ENCODE assay signal across 8 cellular contexts in the genomic region with DNA sequence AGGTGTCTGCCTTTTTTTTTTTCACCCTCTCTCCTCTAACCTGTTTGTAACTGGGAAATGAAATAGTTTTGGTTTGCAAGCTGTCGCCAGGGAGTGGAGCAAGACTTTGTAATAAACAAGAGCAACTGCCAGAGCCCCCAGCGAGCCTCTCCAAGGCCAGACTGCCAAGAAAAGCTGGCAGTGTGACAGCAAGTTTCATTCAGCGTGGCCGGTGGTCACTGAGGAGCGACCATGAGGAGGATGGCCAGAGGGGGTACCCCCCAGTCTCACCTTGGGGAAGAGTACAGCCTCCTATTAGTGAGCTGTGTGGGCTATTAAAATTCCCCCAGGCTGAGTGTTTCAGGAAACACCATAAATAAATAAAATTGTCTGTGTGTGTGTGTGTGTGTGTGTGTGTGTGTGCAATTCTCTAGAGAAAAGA. TPM values are rescaled to one million over a fixed set of nuclear protein-coding genes. Genes with fewer than 3 reads are reported as not detected.
DNase-seq lines count a peak whose midpoint lies in the region; ATAC-seq and TF ChIP-seq lines count a peak whose summit lies in the region.

No MANE protein-coding gene starts in this region.

- H3K27me3 ChIP-seq in right atrium auricular region (no peaks in the 10 kb centered on the region), skeletal muscle satellite cell (ENCODE audit: control insufficient read depth, insufficient read depth, low read length) (no peaks in the 10 kb centered on the region)

- H3K9me3 ChIP-seq in SK-N-MC (ENCODE audit: low read depth, low read length) (no peaks in the 10 kb centered on the region), right atrium auricular region (no peaks in the 10 kb centered on the region), skeletal muscle satellite cell (replicated peaks; ENCODE audit: low read length) (no peaks in the 10 kb centered on the region)

- H3K36me3 ChIP-seq in SK-N-MC (ENCODE audit: insufficient read depth, low read length) (no peaks in the 10 kb centered on the region), right atrium auricular region (no peaks in the 10 kb centered on the region), skeletal muscle satellite cell (ENCODE audit: insufficient read depth, low read length) (no peaks in the 10 kb centered on the region)

- H3K4me2 ChIP-seq in skeletal muscle satellite cell (ENCODE audit: low read length), result peak overlapping the region; percentile 38

- H3K9ac ChIP-seq in SK-N-MC (ENCODE audit: insufficient read length), result peak overlapping the region; percentile 3
- no peak overlapping the region for H3K9ac ChIP-seq in skeletal muscle satellite cell (ENCODE audit: low read depth, low read length)

- peak overlapping the region; percentile 91 for H3K27ac ChIP-seq in SK-N-MC
- peak overlapping the region; percentile 29 to 44 for H3K27ac ChIP-seq in right atrium auricular region

- ATAC-seq in GM19467 (IDR thresholded peaks at IDR 0.05; ENCODE audit: unreplicated experiment) (no peak), GM19395 (IDR thresholded peaks at IDR 0.05; ENCODE audit: unreplicated experiment) (no peak)

- H3K4me1 ChIP-seq in right atrium auricular region (peaks cover 0 to 17% of the 10 kb centered on the region in 2 donors), skeletal muscle satellite cell (ENCODE audit: control insufficient read depth, insufficient read depth, low read length) (peaks cover 18% of the 10 kb centered on the region)

- peak in 1 of 2 donors; percentile 18 for TF ChIP-seq CTCF in right atrium auricular region (IDR thresholded peaks at IDR 0.05)

- DNase-seq in GM03348 (ENCODE audit: low spot score) (peak; percentile 55), SK-N-MC (ENCODE audit: low read depth, low spot score) (no peak), right atrium auricular region (ENCODE audit: low spot score) (peak; percentile 68), amniotic stem cell (lab: John Stamatoyannopoulos, UW) (no peak)
- no peak for DNase-seq in stimulated activated CD4-positive, alpha-beta T cell treated with anti-CD3 and anti-CD28 coated beads, Interleukin-4, amount 100 ng/mL, for 4 hours

- H3K4me3 ChIP-seq in SK-N-MC, result peak overlapping the region; percentile 74
- H3K4me3 ChIP-seq in right atrium auricular region, result peak overlapping the region; percentile 15 to 25
- peak overlapping the region; percentile 30 for H3K4me3 ChIP-seq in skeletal muscle satellite cell (ENCODE audit: low read length)

RNA-seq across cellular contexts. Expression of gene ZFAND5, which starts 49.9 kb away (rescaled TPM):
- 100 to 1,000 TPM; 113 to 134 TPM for total RNA-seq in right atrium auricular region
- total RNA-seq in skeletal muscle satellite cell (2012; rRNA removed), result 47.6 and 52.5 TPM in 2 replicates

Comparison
In these comparisons a context has a peak if more than half of its experiments do, and no peak if none do; other contexts are left out.
1. DNase-seq: peak in GM03348 (single experiment) and right atrium auricular region (single experiment); none in SK-N-MC (single experiment), stimulated activated CD4-positive, alpha-beta T cell treated with anti-CD3 and anti-CD28 coated beads, Interleukin-4, amount 100 ng/mL, for 4 hours (0 of 2) and amniotic stem cell (single experiment).
2. H3K4me3 ChIP-seq: peak in every context shown above with its lines; median percentile 74 in SK-N-MC; 30 in skeletal muscle satellite cell; 20 in right atrium auricular region.